8 cellular contexts compared by ENCODE assay signal in the genomic region with DNA sequence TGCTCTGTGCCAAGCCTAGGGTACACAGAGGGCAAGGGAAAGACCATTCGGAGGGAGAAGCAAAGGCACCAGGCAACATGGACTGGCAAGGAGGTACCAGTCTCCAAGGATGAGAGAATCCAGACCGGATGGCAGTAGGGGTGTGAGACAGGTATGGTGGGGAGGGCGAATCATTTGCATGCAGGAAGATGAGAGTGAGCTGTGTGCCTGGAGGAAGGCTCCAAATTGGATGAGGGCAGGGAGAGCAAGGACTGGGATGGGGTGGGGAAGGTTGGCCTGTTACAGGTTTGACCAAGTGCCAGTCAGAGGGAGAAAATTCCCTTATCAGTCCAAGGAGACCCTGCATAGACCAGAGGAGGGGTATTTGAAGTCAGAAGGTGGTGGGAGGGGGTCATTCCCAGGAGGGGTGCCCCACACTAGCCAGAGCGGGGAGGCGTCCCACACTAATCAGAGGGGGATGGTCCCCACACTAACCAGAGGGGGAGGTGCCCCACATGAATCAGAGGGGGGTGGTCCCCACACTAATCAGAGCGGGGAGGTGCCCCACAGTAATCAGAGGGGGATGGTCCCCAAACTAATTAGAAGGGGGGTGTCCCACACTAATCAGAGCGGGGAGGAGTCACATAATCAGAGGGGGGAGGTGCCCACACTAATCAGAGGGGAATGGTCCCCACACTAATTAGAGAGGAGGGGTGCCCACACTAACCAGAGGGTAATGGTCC. TPM values are rescaled to one million over a fixed set of nuclear protein-coding genes. Genes with fewer than 3 reads are reported as not detected.
DNase-seq lines count a peak whose midpoint lies in the region; ATAC-seq and TF ChIP-seq lines count a peak whose summit lies in the region.

No MANE protein-coding gene starts in this region.

- peak overlapping the region; percentile 83 for H2AFZ ChIP-seq in KMS-11 (ENCODE audit: low read depth)

- H3K4me3 Mint-ChIP-seq in effector memory CD8-positive, alpha-beta T cell: peak overlapping the region; percentile 89 to 96
- H3K4me3 Mint-ChIP-seq in naive thymus-derived CD8-positive, alpha-beta T cell: peak overlapping the region; percentile 84 to 93 (median 90)

- H3K27ac Mint-ChIP-seq in effector memory CD8-positive, alpha-beta T cell: peak overlapping the region; percentile 98 to 99
- peak overlapping the region; percentile 90 to 98 (median 95) for H3K27ac Mint-ChIP-seq in naive thymus-derived CD8-positive, alpha-beta T cell

- H3K4me1 ChIP-seq in BE2C: peaks cover 4% of the 10 kb centered on the region; the same call in 1 of the 2 replicates
- peaks cover 19% of the 10 kb centered on the region for H3K4me1 ChIP-seq in KMS-11 (ENCODE audit: low read depth, poor library complexity, severe bottlenecking)

- peak overlapping the region; percentile 81 for H3K9ac ChIP-seq in KMS-11

- no peaks in the 10 kb centered on the region for H4K20me1 ChIP-seq in KMS-11 (ENCODE audit: insufficient read depth)

- peak overlapping the region; percentile 36; the same call in 1 of the 2 replicates for H3K27ac ChIP-seq in KMS-11

- no peaks in the 10 kb centered on the region; the same call in 1 of the 2 replicates for H3K36me3 ChIP-seq in BE2C
- no peaks in the 10 kb centered on the region for H3K36me3 ChIP-seq in KMS-11 (ENCODE audit: insufficient read depth)

- ATAC-seq in effector memory CD8-positive, alpha-beta T cell (replicated peaks): no peak
- ATAC-seq in naive thymus-derived CD8-positive, alpha-beta T cell: no peak

- H3K9me3 ChIP-seq in BE2C: no peaks in the 10 kb centered on the region

- H3K36me3 Mint-ChIP-seq in effector memory CD8-positive, alpha-beta T cell (ENCODE audit: insufficient read depth): peaks cover 27% of the 10 kb centered on the region
- H3K36me3 Mint-ChIP-seq in naive thymus-derived CD8-positive, alpha-beta T cell: no peaks in the 10 kb centered on the region

- POLR2A ChIA-PET in naive thymus-derived CD8-positive, alpha-beta T cell (lab: Charles Lee): interaction anchor here (0.5 to 0.6 kb wide), 2 partner anchors 19 to 204 kb away, joined by 4 to 8 read pairs; no protein-coding TSS in a partner anchor

- peak overlapping the region; percentile 95 for H3K4me2 ChIP-seq in KMS-11

- DNase-seq in BE2C (no peak), NCI-H510A treated with DMSO at 0.1 percent for 48 hours (lab: John Stamatoyannopoulos, UW) (no peak), NCI-H82 treated with DMSO at 0.1 percent for 48 hours (lab: John Stamatoyannopoulos, UW; ENCODE audit: unreplicated experiment) (no peak), glomerular visceral epithelial cell (ENCODE audit: extremely low spot score) (no peak), activated gamma-delta T cell (lab: John Stamatoyannopoulos, UW) (no peak)
- DNase-seq in effector memory CD8-positive, alpha-beta T cell: no peak
- DNase-seq in naive thymus-derived CD8-positive, alpha-beta T cell: no peak

- peak overlapping the region; percentile 93 for H3K4me3 ChIP-seq in BE2C (ENCODE audit: low read depth, low read length)
- no peak overlapping the region for H3K4me3 ChIP-seq in KMS-11 (IDR thresholded peaks at IDR 0.05; ENCODE audit: insufficient read depth, low read depth, low read length)

- H3K79me2 ChIP-seq in KMS-11 (ENCODE audit: insufficient read depth, low read depth): peaks cover 39% of the 10 kb centered on the region

- H3K9me3 Mint-ChIP-seq in effector memory CD8-positive, alpha-beta T cell: no peaks in the 10 kb centered on the region
- peaks cover 0 to under 1% (median 0%) of the 10 kb centered on the region in 9 donors for H3K9me3 Mint-ChIP-seq in naive thymus-derived CD8-positive, alpha-beta T cell

- no peak for TF ChIP-seq CTCF in BE2C (IDR thresholded peaks at IDR 0.05; ENCODE audit: low read depth, low read length)
- no peak for TF ChIP-seq CTCF in KMS-11 (conservative IDR thresholded peaks at IDR 0.05; ENCODE audit: low read depth, low read length)

- H3K27me3 ChIP-seq in BE2C: no peaks in the 10 kb centered on the region
- no peaks in the 10 kb centered on the region; the same call in 1 of the 2 replicates for H3K27me3 ChIP-seq in KMS-11 (ENCODE audit: insufficient read depth, low read depth)

- peaks cover 36 to 41% of the 10 kb centered on the region in 2 donors for H3K4me1 Mint-ChIP-seq in effector memory CD8-positive, alpha-beta T cell (ENCODE audit: low read depth in 2 of 2)
- H3K4me1 Mint-ChIP-seq in naive thymus-derived CD8-positive, alpha-beta T cell: peaks cover 30 to 53% (median 50%) of the 10 kb centered on the region in 4 donors

- H3K27me3 Mint-ChIP-seq in effector memory CD8-positive, alpha-beta T cell: peaks cover 7 to 8% of the 10 kb centered on the region in 2 donors
- peaks cover 0 to 2% (median 0%) of the 10 kb centered on the region in 5 donors for H3K27me3 Mint-ChIP-seq in naive thymus-derived CD8-positive, alpha-beta T cell

RNA-seq across cellular contexts. Expression of a gene that starts 0.7 kb away (rescaled TPM):
- polyA plus RNA-seq in BE2C (2012; ENCODE audit: insufficient read depth, insufficient read length, low read depth): 99.6 TPM
- 10 to 100 TPM; 30.5 to 34.6 TPM for total RNA-seq in naive thymus-derived CD8-positive, alpha-beta T cell
- 1 to 10 TPM; 6.1 to 9.4 (median 6.2) TPM for polyA plus RNA-seq in naive thymus-derived CD8-positive, alpha-beta T cell

RNA-seq across cellular contexts. Expression of a gene that starts 15.1 kb away (rescaled TPM):
- polyA plus RNA-seq in BE2C (2012; ENCODE audit: insufficient read depth, insufficient read length, low read depth): 11.1 TPM
- not detected for total RNA-seq in naive thymus-derived CD8-positive, alpha-beta T cell
- polyA plus RNA-seq in naive thymus-derived CD8-positive, alpha-beta T cell: not detected

RNA-seq across cellular contexts. Expression of a gene that starts 29.1 kb away (rescaled TPM):
- 544 TPM for polyA plus RNA-seq in BE2C (2012; ENCODE audit: insufficient read depth, insufficient read length, low read depth)
- total RNA-seq in naive thymus-derived CD8-positive, alpha-beta T cell: 10 to 100 TPM; 50.5 to 54.4 TPM
- 10 to 100 TPM; 51.5 to 90.6 (median 88.6) TPM for polyA plus RNA-seq in naive thymus-derived CD8-positive, alpha-beta T cell
